In the genomic region with DNA sequence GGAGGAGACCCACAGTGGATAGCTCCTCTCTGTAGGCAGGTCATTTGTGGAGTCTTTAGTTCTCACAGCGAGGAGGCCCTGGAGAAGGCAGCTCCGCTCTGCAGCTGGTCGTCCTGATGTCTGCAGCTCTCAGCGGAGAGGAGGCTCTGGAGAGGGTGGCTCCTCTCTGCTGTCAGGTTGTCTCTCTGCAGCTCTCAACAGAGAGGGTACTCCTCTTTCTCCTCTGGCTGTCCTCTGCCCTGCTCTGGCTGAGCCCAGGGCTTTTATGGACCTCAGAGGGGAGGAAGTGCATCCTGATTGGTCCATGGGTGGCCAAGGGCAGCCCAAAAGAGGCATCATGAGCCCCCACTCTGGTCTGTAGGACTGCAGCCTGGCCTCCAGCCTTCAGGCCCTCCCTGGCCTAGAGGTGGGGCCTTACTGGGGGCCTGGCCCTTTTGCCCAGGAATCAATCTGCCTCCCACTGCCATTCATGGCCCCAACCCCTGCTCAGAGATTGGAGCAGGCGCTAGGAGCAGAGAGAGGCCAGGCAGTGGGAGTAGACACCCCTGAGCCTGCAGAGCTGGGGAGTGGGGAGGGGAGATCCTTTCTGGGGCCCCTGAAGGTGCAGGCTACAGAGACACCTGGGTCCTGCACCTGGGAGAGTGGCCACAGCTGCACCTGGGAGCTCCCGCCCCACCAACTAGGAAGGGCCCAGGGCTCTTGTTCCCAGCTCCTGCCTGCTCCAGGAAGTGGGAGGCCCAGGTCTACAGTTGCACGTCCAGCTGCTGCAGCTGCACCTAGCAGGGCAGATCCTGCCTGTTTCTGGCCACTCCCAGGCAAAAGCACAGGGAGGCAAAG, we compare ENCODE assay signal across 17 cellular contexts. TPM values are rescaled to one million over a fixed set of nuclear protein-coding genes. Genes with fewer than 3 reads are reported as not detected.
DNase-seq lines count a peak whose midpoint lies in the region; FAIRE-seq and TF ChIP-seq lines count a peak whose summit lies in the region.
"Had no signal": no experiment of that assay in that cellular context is flagged by ENCODE, and none has a peak within 500 bp of the region (broad histone marks: within the 10 kb centered on the region; RNA-seq: fewer than 3 reads in every experiment).

No MANE protein-coding gene starts in this region.

- H3K9ac ChIP-seq in keratinocyte (ENCODE audit: control insufficient read depth, extremely low read depth, insufficient read depth, low read length): no peak overlapping the region

- dilution Hi-C loops in keratinocyte (cut with MboI; ENCODE audit: extremely low pct_ligation_motif_present, low sequenced_read_pairs): no loop called here

- no peak for FAIRE-seq in keratinocyte (lab: Jason Lieb, UNC)
- FAIRE-seq: HTR-8/SVneo had no signal

- H3K4me2 ChIP-seq in keratinocyte (ENCODE audit: control insufficient read depth, extremely low read depth, insufficient read depth, low read depth, low read length): no peak overlapping the region

- no peaks in the 10 kb centered on the region for H3K27me3 Mint-ChIP-seq in activated naive CD4-positive, alpha-beta T cell treated with anti-CD3 and anti-CD28 coated beads, Interleukin-2, amount 50 U/mL, for 24 hours
- H3K27me3 Mint-ChIP-seq: activated CD4-positive, alpha-beta memory T cell treated with anti-CD3 and anti-CD28 coated beads for 36 hours had no signal

- H3K27ac ChIP-seq in keratinocyte (ENCODE audit: control insufficient read depth, insufficient read depth, low read length) (no peak overlapping the region), transverse colon (peak overlapping the region; percentile 79 to 83 (median 82)), esophagus squamous epithelium (peak overlapping the region in 2 of 4 donors; percentile 16 to 30)
- H3K27ac ChIP-seq: adrenal gland had no signal

- no peak for DNase-seq in activated naive CD4-positive, alpha-beta T cell (lab: John Stamatoyannopoulos, UW)
- peak; percentile 34 for DNase-seq in NCI-H69 (lab: John Stamatoyannopoulos, UW)
- no peak for DNase-seq in keratinocyte (ENCODE audit: low read depth, low spot score)
- DNase-seq in transverse colon: peak; percentile 76
- DNase-seq in dedifferentiated amniotic fluid mesenchymal stem cell (ENCODE audit: extremely low spot score): no peak
- no peak for DNase-seq in stimulated activated CD4-positive, alpha-beta T cell treated with anti-CD3 and anti-CD28 coated beads, Interleukin-12 subunit alpha, Interleukin-12 subunit beta, amount 100 ng/mL, for 4 hours
- DNase-seq in esophagus squamous epithelium (lab: John Stamatoyannopoulos, UW): no peak
- DNase-seq: activated CD4-positive, alpha-beta memory T cell treated with anti-CD3 and anti-CD28 coated beads for 36 hours; activated T-cell treated with anti-CD3 and anti-CD28 coated beads, Interleukin-2, amount 50 U/mL, for 48 hours; heart left ventricle; NCI-H1694; NCI-H82; SW 1271 had no signal

- no peaks in the 10 kb centered on the region for H3K79me2 ChIP-seq in keratinocyte (ENCODE audit: control insufficient read depth, insufficient read depth, low read length)

- TF ChIP-seq EP300 in transverse colon (IDR thresholded peaks at IDR 0.05; ENCODE audit: low read depth): no peak

- no peaks in the 10 kb centered on the region for H3K27me3 ChIP-seq in keratinocyte (ENCODE audit: control insufficient read depth, extremely low read depth, insufficient read depth, low read length)
- no peaks in the 10 kb centered on the region for H3K27me3 ChIP-seq in transverse colon
- H3K27me3 ChIP-seq in esophagus squamous epithelium: no peaks in the 10 kb centered on the region
- H3K27me3 ChIP-seq: adrenal gland, heart left ventricle had no signal

- H3K27ac Mint-ChIP-seq in activated naive CD4-positive, alpha-beta T cell treated with anti-CD3 and anti-CD28 coated beads, Interleukin-2, amount 50 U/mL, for 24 hours: peak overlapping the region; percentile 70
- H3K27ac Mint-ChIP-seq: activated CD4-positive, alpha-beta memory T cell treated with anti-CD3 and anti-CD28 coated beads for 36 hours; memory B cell had no signal

- no peaks in the 10 kb centered on the region for H4K20me1 ChIP-seq in keratinocyte (ENCODE audit: control insufficient read depth, extremely low read depth, insufficient read depth, low read length)

- H3K9me3 Mint-ChIP-seq in activated naive CD4-positive, alpha-beta T cell treated with anti-CD3 and anti-CD28 coated beads, Interleukin-2, amount 50 U/mL, for 24 hours: no peaks in the 10 kb centered on the region
- H3K9me3 Mint-ChIP-seq: activated CD4-positive, alpha-beta memory T cell treated with anti-CD3 and anti-CD28 coated beads for 36 hours; memory B cell had no signal

- in situ Hi-C loops in transverse colon (cut with MboI; ENCODE audit: low pct_ligation_motif_present in 1 of 4, low pct_unique_long_range_greater_than_20kb in 1 of 4, low sequenced_read_pairs in 3 of 4): no loop called here

- WGBS in transverse colon (ENCODE audit: low coverage in 1 of 2), 2 donors: 74% methylated on average over 6 of the region's 7 CpGs; no CpG with 5 or more reads in 1 of the 2 donors
- WGBS in esophagus squamous epithelium, 2 donors: 100% methylated on average over 1 of the region's 7 CpGs; no CpG with 5 or more reads in 1 of the 2 donors

- no peaks in the 10 kb centered on the region for H3K36me3 Mint-ChIP-seq in activated naive CD4-positive, alpha-beta T cell treated with anti-CD3 and anti-CD28 coated beads, Interleukin-2, amount 50 U/mL, for 24 hours

- peaks cover 24% of the 10 kb centered on the region for H3K4me1 Mint-ChIP-seq in activated naive CD4-positive, alpha-beta T cell treated with anti-CD3 and anti-CD28 coated beads, Interleukin-2, amount 50 U/mL, for 24 hours
- H3K4me1 Mint-ChIP-seq: memory B cell had no signal

- H3K9me3 ChIP-seq in keratinocyte (ENCODE audit: control insufficient read depth, low read depth, low read length): no peaks in the 10 kb centered on the region
- no peaks in the 10 kb centered on the region for H3K9me3 ChIP-seq in transverse colon
- no peaks in the 10 kb centered on the region for H3K9me3 ChIP-seq in esophagus squamous epithelium
- H3K9me3 ChIP-seq: heart left ventricle had no signal

- peaks cover 3% of the 10 kb centered on the region for H3K4me1 ChIP-seq in keratinocyte (ENCODE audit: control insufficient read depth, extremely low read depth, insufficient read depth, low read length)
- H3K4me1 ChIP-seq in transverse colon: peaks cover 8 to 19% (median 13%) of the 10 kb centered on the region in 4 donors
- H3K4me1 ChIP-seq in esophagus squamous epithelium: peaks cover 3 to 17% (median 4%) of the 10 kb centered on the region in 3 donors

- peak overlapping the region; percentile 36 for H3K4me3 Mint-ChIP-seq in activated naive CD4-positive, alpha-beta T cell treated with anti-CD3 and anti-CD28 coated beads, Interleukin-2, amount 50 U/mL, for 24 hours
- H3K4me3 Mint-ChIP-seq: activated CD4-positive, alpha-beta memory T cell treated with anti-CD3 and anti-CD28 coated beads for 36 hours; memory B cell had no signal

- peak; percentile 56 for TF ChIP-seq POLR2A in transverse colon (IDR thresholded peaks at IDR 0.05)
- no peak for TF ChIP-seq POLR2A in esophagus squamous epithelium (IDR thresholded peaks at IDR 0.05)

- no peaks in the 10 kb centered on the region for H3K36me3 ChIP-seq in keratinocyte (ENCODE audit: control insufficient read depth in 2 of 2, extremely low read depth in 1 of 2, insufficient read depth in 2 of 2, low read length in 2 of 2)
- H3K36me3 ChIP-seq in transverse colon: no peaks in the 10 kb centered on the region
- no peaks in the 10 kb centered on the region for H3K36me3 ChIP-seq in esophagus squamous epithelium
- H3K36me3 ChIP-seq: adrenal gland, heart left ventricle had no signal

- H2AFZ ChIP-seq in keratinocyte (ENCODE audit: control insufficient read depth, low read length): peak overlapping the region; percentile 95

- no peaks in the 10 kb centered on the region for H3K9me1 ChIP-seq in keratinocyte (ENCODE audit: control insufficient read depth, extremely low read depth, insufficient read depth, low read length)

- no peak for TF ChIP-seq CTCF in keratinocyte (optimal IDR thresholded peaks at IDR 0.05 in 1 of 3, IDR thresholded peaks at IDR 0.05 in 1 of 3, conservative IDR thresholded peaks at IDR 0.05 in 1 of 3; ENCODE audit: extremely low read depth in 1 of 3, insufficient read depth in 2 of 3, low read length in 3 of 3)
- TF ChIP-seq CTCF in transverse colon (IDR thresholded peaks at IDR 0.05): no peak
- no peak for TF ChIP-seq CTCF in esophagus squamous epithelium (IDR thresholded peaks at IDR 0.05)

- intact Hi-C loops in transverse colon (cut with DNase I; ENCODE audit: low total_unique reads): no loop called here
- intact Hi-C loops in esophagus squamous epithelium (cut with DNase I): no loop called here

- H3K4me3 ChIP-seq in keratinocyte (ENCODE audit: control insufficient read depth in 2 of 3, extremely low read depth in 1 of 3, insufficient read depth in 2 of 3, low read depth in 1 of 3, low read length in 3 of 3): no peak overlapping the region
- no peak overlapping the region for H3K4me3 ChIP-seq in transverse colon
- H3K4me3 ChIP-seq in esophagus squamous epithelium: no peak overlapping the region
- H3K4me3 ChIP-seq: adrenal gland, heart left ventricle had no signal

RNA-seq across cellular contexts. Expression of a gene that starts 6.6 kb away (rescaled TPM):
- polyA plus RNA-seq in keratinocyte: 9.1 to 13.6 TPM (median 11.7 TPM) in 3 replicates
- polyA plus RNA-seq in keratinocyte (2011; ENCODE audit: low read depth): 12.0 TPM
- polyA plus RNA-seq in keratinocyte (2011; cell fraction: cytosol; rRNA removed): 6.4 and 9.4 TPM in 2 replicates
- 23.5 and 29.0 TPM in 2 replicates for polyA plus RNA-seq in keratinocyte (2011; cell fraction: nucleus; rRNA removed)
- 5.8 and 7.8 TPM in 2 replicates for polyA plus RNA-seq in keratinocyte (2012; ENCODE audit: low replicate concordance)
- 2.8 to 10.6 TPM (median 7.1 TPM) in 3 replicates for polyA minus RNA-seq in keratinocyte
- polyA minus RNA-seq in keratinocyte (2011; cell fraction: cytosol; rRNA and poly(A)+ RNA removed): 6.3 TPM
- 10.4 and 16.2 TPM in 2 replicates for polyA minus RNA-seq in keratinocyte (2011; cell fraction: nucleus; rRNA and poly(A)+ RNA removed)
- total RNA-seq in transverse colon (100 to 1,000 TPM in 1 of 4 donors, 10 to 100 TPM in 3; 24.3 to 105 (median 51.5) TPM), esophagus squamous epithelium (10 to 100 TPM in 1 of 4 donors, 1 to 10 TPM in 3; 6.4 to 15.1 (median 7.3) TPM)

RNA-seq across cellular contexts. Expression of a gene that starts 20.5 kb away (rescaled TPM):
- 37.5 to 45.9 TPM (median 43.3 TPM) in 3 replicates for polyA plus RNA-seq in keratinocyte
- 25.0 TPM for polyA plus RNA-seq in keratinocyte (2011; ENCODE audit: low read depth)
- polyA plus RNA-seq in keratinocyte (2011; cell fraction: cytosol; rRNA removed): 20.4 and 30.4 TPM in 2 replicates
- polyA plus RNA-seq in keratinocyte (2011; cell fraction: nucleus; rRNA removed): 48.0 and 55.0 TPM in 2 replicates
- polyA plus RNA-seq in keratinocyte (2012; ENCODE audit: low replicate concordance): 28.8 and 38.8 TPM in 2 replicates
- polyA minus RNA-seq in keratinocyte: 40.8 to 60.4 TPM (median 48.7 TPM) in 3 replicates
- 53.3 TPM for polyA minus RNA-seq in keratinocyte (2011; cell fraction: cytosol; rRNA and poly(A)+ RNA removed)
- 70.4 and 102 TPM in 2 replicates for polyA minus RNA-seq in keratinocyte (2011; cell fraction: nucleus; rRNA and poly(A)+ RNA removed)
- total RNA-seq in transverse colon: 100 to 1,000 TPM in 1 of 4 donors, 10 to 100 TPM in 3; 78.6 to 113 (median 87.3) TPM
- total RNA-seq in esophagus squamous epithelium: 10 to 100 TPM; 52.1 to 94.2 (median 60.5) TPM

Comparison
In these comparisons a context has a peak if more than half of its experiments do, and no peak if none do; other contexts are left out.
1. DNase-seq: peak in NCI-H69 (single experiment) and transverse colon (single experiment); none in activated naive CD4-positive, alpha-beta T cell (0 of 4), keratinocyte (single experiment), dedifferentiated amniotic fluid mesenchymal stem cell (single experiment), stimulated activated CD4-positive, alpha-beta T cell treated with anti-CD3 and anti-CD28 coated beads, Interleukin-12 subunit alpha, Interleukin-12 subunit beta, amount 100 ng/mL, for 4 hours (single experiment) and esophagus squamous epithelium (single experiment).